In the genomic region with DNA sequence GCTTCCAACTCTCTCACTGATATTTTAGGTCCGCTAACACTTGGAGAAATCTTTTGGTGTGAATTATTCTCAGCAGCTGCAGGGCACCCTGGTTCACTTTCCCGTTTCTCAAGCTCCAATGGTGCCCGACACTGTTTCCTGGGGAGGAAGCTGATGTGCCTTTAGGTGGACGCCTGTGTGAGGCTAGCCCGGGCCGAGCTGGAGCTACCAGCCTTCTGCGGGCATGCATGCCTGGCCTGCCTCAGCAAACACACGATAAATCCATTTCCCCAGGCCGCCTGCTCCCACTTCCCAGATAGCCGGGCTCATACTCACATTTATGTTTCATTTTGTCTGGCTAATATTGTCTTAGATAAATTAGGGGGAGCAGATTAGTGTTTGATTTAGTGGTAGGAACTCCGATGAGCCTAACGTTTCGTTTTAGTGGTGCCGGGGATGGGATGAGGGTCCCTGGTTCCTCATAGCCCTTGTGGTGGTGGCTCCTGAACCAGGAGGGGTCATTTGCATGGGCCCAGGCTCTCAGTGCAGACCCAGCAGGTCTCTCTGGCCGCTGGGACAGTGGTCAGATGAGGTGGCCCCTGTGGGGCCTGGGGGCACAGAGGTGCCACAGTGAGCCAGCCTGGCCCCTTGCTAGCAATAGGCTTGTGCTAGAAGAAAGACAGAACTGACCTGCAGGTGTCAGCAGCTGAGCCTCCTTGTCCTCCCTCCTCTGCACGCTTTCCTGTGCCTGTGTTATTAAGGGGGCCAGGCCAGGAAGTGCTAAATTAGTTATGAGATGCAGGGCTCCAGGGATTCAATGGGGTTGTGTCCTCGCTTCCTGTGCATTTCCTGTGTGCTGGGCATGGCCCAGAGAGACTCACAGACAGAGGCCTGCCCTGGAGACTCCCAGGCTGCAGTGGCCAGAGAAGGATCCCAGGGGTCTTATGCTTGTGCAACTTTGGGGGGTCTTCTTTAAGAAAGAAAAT, we compare ENCODE assay signal across 1 cellular context.
TF ChIP-seq lines count a peak whose summit lies in the region.

No MANE protein-coding gene starts in this region.

TF ChIP-seq in WTC11, 78 proteins besides CTCF, POLR2A, EP300 and RAD21 (continued from another document):
- TF ChIP-seq, protein P1, sequence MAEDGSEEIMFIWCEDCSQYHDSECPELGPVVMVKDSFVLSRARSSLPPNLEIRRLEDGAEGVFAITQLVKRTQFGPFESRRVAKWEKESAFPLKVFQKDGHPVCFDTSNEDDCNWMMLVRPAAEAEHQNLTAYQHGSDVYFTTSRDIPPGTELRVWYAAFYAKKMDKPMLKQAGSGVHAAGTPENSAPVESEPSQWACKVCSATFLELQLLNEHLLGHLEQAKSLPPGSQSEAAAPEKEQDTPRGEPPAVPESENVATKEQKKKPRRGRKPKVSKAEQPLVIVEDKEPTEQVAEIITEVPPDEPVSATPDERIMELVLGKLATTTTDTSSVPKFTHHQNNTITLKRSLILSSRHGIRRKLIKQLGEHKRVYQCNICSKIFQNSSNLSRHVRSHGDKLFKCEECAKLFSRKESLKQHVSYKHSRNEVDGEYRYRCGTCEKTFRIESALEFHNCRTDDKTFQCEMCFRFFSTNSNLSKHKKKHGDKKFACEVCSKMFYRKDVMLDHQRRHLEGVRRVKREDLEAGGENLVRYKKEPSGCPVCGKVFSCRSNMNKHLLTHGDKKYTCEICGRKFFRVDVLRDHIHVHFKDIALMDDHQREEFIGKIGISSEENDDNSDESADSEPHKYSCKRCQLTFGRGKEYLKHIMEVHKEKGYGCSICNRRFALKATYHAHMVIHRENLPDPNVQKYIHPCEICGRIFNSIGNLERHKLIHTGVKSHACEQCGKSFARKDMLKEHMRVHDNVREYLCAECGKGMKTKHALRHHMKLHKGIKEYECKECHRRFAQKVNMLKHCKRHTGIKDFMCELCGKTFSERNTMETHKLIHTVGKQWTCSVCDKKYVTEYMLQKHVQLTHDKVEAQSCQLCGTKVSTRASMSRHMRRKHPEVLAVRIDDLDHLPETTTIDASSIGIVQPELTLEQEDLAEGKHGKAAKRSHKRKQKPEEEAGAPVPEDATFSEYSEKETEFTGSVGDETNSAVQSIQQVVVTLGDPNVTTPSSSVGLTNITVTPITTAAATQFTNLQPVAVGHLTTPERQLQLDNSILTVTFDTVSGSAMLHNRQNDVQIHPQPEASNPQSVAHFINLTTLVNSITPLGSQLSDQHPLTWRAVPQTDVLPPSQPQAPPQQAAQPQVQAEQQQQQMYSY (CRISPR knock-in tag; IDR thresholded peaks at IDR 0.05): no peak
- TF ChIP-seq, protein P2, sequence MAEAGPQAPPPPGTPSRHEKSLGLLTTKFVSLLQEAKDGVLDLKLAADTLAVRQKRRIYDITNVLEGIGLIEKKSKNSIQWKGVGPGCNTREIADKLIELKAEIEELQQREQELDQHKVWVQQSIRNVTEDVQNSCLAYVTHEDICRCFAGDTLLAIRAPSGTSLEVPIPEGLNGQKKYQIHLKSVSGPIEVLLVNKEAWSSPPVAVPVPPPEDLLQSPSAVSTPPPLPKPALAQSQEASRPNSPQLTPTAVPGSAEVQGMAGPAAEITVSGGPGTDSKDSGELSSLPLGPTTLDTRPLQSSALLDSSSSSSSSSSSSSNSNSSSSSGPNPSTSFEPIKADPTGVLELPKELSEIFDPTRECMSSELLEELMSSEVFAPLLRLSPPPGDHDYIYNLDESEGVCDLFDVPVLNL (CRISPR knock-in tag; IDR thresholded peaks at IDR 0.05; ENCODE audit: borderline replicate concordance, low read depth): no peak
- no peak for TF ChIP-seq NFE2L1 (CRISPR knock-in tag; IDR thresholded peaks at IDR 0.05)
